In genomic region chr3:81315051-81315450, GRCh38 we compare ENCODE assay signal across 19 cellular contexts.
A peak's percentile ranks its signal among the peaks of the same experiment; 100 is the strongest.
DNase-seq lines count a peak whose midpoint lies in the region; ATAC-seq and TF ChIP-seq lines count a peak whose summit lies in the region.
"Had no signal": no experiment of that assay in that cellular context is flagged by ENCODE, and none has a peak within 500 bp of the region (broad histone marks: within the 10 kb centered on the region; RNA-seq: fewer than 3 reads in every experiment).

No MANE protein-coding gene starts in this region.

- H3K4me3 ChIP-seq in body of pancreas = no peak overlapping the region
- H3K4me3 ChIP-seq: A549; BLaER1 treated with 17β-estradiol and CSF1 and Interleukin-3, amounts not matched to agents 10 nM and 100 nM; GM12878 had no signal

- no peaks in the 10 kb centered on the region for H3K27me3 ChIP-seq in body of pancreas
- H3K27me3 ChIP-seq: BLaER1 treated with 17β-estradiol and CSF1 and Interleukin-3, amounts not matched to agents 10 nM and 100 nM had no signal

- DNase-seq in HEK293T (ENCODE audit: extremely low spot score) (no peak), NCI-H2227 treated with DMSO at 0.1 percent for 48 hours (lab: John Stamatoyannopoulos, UW) (peak; percentile 8), left kidney (ENCODE audit: low read depth, low spot score) (peak; percentile 47), cerebellar cortex (ENCODE audit: low spot score) (no peak), body of pancreas (no peak), HUDEP-2 (lab: John Stamatoyannopoulos, UW; ENCODE audit: unreplicated experiment in 76 of 76) (no peak)
- DNase-seq: AML-193; Caco-2; Calu3; CD4-positive, alpha-beta T cell; CD8-positive, alpha-beta T cell; DND-41; EL; GDM1 had no signal

- CTCF ChIA-PET in HEK293T (lab: Yijun Ruan, JAX) = no interaction called here

- no peaks in the 10 kb centered on the region for H3K9me3 ChIP-seq in body of pancreas
- H3K9me3 ChIP-seq: A549, Caco-2 had no signal

- POLR2A ChIA-PET in HEK293T (lab: Yijun Ruan, JAX) = no interaction called here

- H3K27ac ChIP-seq in body of pancreas = no peak overlapping the region
- H3K27ac ChIP-seq: 22Rv1; A549; BLaER1 treated with 17β-estradiol and CSF1 and Interleukin-3, amounts not matched to agents 10 nM and 100 nM; C4-2B had no signal

- no peaks in the 10 kb centered on the region for H3K36me3 ChIP-seq in body of pancreas (replicated peaks in 1 of 2; ENCODE audit: insufficient read depth in 1 of 2, low read depth in 2 of 2)
- H3K36me3 ChIP-seq: BLaER1 treated with 17β-estradiol and CSF1 and Interleukin-3, amounts not matched to agents 10 nM and 100 nM had no signal

- H3K4me1 ChIP-seq in body of pancreas = no peaks in the 10 kb centered on the region
- H3K4me1 ChIP-seq: A549; BLaER1 treated with 17β-estradiol and CSF1 and Interleukin-3, amounts not matched to agents 10 nM and 100 nM; Caco-2 had no signal

- no peak for ATAC-seq in body of pancreas
- ATAC-seq: A549; CD8-positive, alpha-beta T cell; GM12878 had no signal

- intact Hi-C loops in body of pancreas (cut with DNase I) = no loop called here

- no peak for TF ChIP-seq CTCF in body of pancreas (IDR thresholded peaks at IDR 0.05)

- no peak for TF ChIP-seq POLR2A in body of pancreas (IDR thresholded peaks at IDR 0.05)

TF ChIP-seq in HEK293T, 16 proteins besides CTCF, POLR2A, EP300 and RAD21:
- no peak for TF ChIP-seq CTBP1 (IDR thresholded peaks at IDR 0.05; ENCODE audit: borderline replicate concordance)
- no peak for TF ChIP-seq SUZ12 (IDR thresholded peaks at IDR 0.05)
- TF ChIP-seq HDGF (IDR thresholded peaks at IDR 0.05; ENCODE audit: borderline replicate concordance) = no peak
- TF ChIP-seq PKNOX1 (IDR thresholded peaks at IDR 0.05) = peak; percentile 58
TF ChIP-seq in HEK293T: peak in this region for 1.

Comparison
In these comparisons a context has a peak if more than half of its experiments do, and no peak if none do; other contexts are left out.
1. DNase-seq: peak in NCI-H2227 treated with DMSO at 0.1 percent for 48 hours (single experiment) and left kidney (single experiment); none in HEK293T (single experiment), cerebellar cortex (single experiment), body of pancreas (0 of 4) and HUDEP-2 (0 of 76).